19 cellular contexts compared by ENCODE assay signal in the genomic region with DNA sequence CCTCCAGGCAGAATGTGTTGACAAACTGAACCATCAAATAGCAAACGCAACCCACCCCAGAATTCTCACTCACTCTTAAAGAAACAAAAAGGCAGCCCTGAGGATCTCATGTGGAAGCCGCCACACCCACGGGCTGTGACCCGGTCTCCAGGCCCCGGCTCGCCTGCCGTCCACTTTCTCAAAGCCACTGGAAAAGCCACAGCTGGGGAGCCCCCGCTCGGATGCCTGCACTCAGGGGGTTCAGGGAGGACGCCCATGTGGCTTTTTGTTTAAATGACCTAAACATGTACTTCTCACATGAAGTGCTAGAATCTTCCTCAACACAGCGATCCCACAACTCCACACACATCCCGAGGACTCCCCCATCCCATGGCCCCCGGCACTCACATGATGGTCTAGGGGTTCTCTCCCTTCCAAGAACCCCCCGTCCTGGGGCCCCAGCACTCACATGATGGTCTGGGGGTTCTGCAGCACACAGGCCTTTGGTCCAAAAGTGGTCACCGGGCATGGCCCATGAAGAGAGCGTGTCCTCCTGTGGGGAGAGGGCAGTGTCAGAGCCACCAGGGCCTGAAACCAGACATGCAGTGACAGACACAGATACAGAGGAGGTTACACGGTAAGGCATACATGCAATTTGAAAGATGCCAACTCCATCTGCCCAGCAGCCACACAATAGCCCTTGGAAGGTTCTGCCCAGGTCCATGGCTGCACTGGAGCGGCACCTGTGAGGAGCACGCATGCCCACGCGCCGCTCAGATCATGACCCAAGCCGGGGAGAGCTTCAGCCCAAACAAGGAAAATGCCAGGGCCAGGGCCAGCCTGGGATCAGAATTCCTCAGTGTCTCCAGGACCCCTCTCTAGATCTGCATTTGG. TPM values are rescaled to one million over a fixed set of nuclear protein-coding genes. Genes with fewer than 3 reads are reported as not detected.
A peak's percentile ranks its signal among the peaks of the same experiment; 100 is the strongest.
DNase-seq lines count a peak whose midpoint lies in the region; ATAC-seq, FAIRE-seq and TF ChIP-seq lines count a peak whose summit lies in the region.
"Had no signal": no experiment of that assay in that cellular context is flagged by ENCODE, and none has a peak within 500 bp of the region (broad histone marks: within the 10 kb centered on the region; RNA-seq: fewer than 3 reads in every experiment).

No MANE protein-coding gene starts in this region.

- H3K36me3 Mint-ChIP-seq in activated T-cell treated with anti-CD3 and anti-CD28 coated beads, Interleukin-2, amount 50 U/mL, for 24 hours (ENCODE audit: low read depth) = peaks cover 87% of the 10 kb centered on the region

- peak overlapping the region; percentile 81; the same call in 1 of the 2 replicates for H3K27ac ChIP-seq in 22Rv1
- peak overlapping the region; percentile 60 for H3K27ac ChIP-seq in OCI-LY7 (ENCODE audit: low read depth, low read length, poor library complexity, severe bottlenecking)
- no peak overlapping the region for H3K27ac ChIP-seq in mesendoderm (ENCODE audit: low read depth, low read length)

- H3K4me1 ChIP-seq in OCI-LY7 (ENCODE audit: insufficient read depth, low read length, poor library complexity, severe bottlenecking) (peaks cover 22% of the 10 kb centered on the region), mesendoderm (ENCODE audit: control insufficient read depth, low read depth, low read length) (no peaks in the 10 kb centered on the region)

- H3K4me2 ChIP-seq in OCI-LY7 (ENCODE audit: low read length) = no peak overlapping the region
- no peak overlapping the region for H3K4me2 ChIP-seq in mesendoderm (ENCODE audit: low read length)

- FAIRE-seq in bronchial epithelial cell (lab: Jason Lieb, UNC) = peak; percentile 66
- FAIRE-seq: D721Med had no signal

- H2AK5ac ChIP-seq in mesendoderm (ENCODE audit: low read length) = no peak overlapping the region

- H3K56ac ChIP-seq in mesendoderm (ENCODE audit: low read length) = no peak overlapping the region

- no peak overlapping the region for H2BK5ac ChIP-seq in mesendoderm (ENCODE audit: low read length)

- WGBS in mesendoderm (ENCODE audit: extremely low coverage, insufficient coverage, low lambda C conversion rate) = no CpG with 5 or more reads among the region's 23 CpGs

- ATAC-seq in omental fat pad (ENCODE audit: low FRiP score) = no peak
- ATAC-seq in GM18873 (IDR thresholded peaks at IDR 0.05; ENCODE audit: low FRiP score, unreplicated experiment) = no peak
- ATAC-seq: Panc1 had no signal

- H2AFZ ChIP-seq in OCI-LY7 (ENCODE audit: low read length) = no peak overlapping the region

- no peak overlapping the region for H3K4me3 Mint-ChIP-seq in activated T-cell treated with anti-CD3 and anti-CD28 coated beads, Interleukin-2, amount 50 U/mL, for 24 hours
- H3K4me3 Mint-ChIP-seq: CD4-positive, alpha-beta memory T cell had no signal

- no peak overlapping the region for H3K4ac ChIP-seq in mesendoderm (ENCODE audit: low read depth, low read length)

- TF ChIP-seq CTCF in 22Rv1 (IDR thresholded peaks at IDR 0.05) (no peak), OCI-LY7 (conservative IDR thresholded peaks at IDR 0.05; ENCODE audit: low read length) (no peak), bronchial epithelial cell (IDR thresholded peaks at IDR 0.05; ENCODE audit: insufficient read depth, low read length, severe bottlenecking) (no peak), omental fat pad (IDR thresholded peaks at IDR 0.05) (no peak)

- H3K27me3 ChIP-seq in bronchial epithelial cell (ENCODE audit: control insufficient read depth, insufficient read depth, low read length) (no peaks in the 10 kb centered on the region), mesendoderm (ENCODE audit: insufficient read depth, low read length, poor library complexity) (no peaks in the 10 kb centered on the region)

- no peak overlapping the region for H3K4me3 ChIP-seq in OCI-LY7 (ENCODE audit: low read depth, low read length, poor library complexity, severe bottlenecking)
- no peak overlapping the region for H3K4me3 ChIP-seq in bronchial epithelial cell (ENCODE audit: low read depth, low read length)
- no peak overlapping the region for H3K4me3 ChIP-seq in mesendoderm (ENCODE audit: low read length)

- H2BK120ac ChIP-seq in mesendoderm (ENCODE audit: low read depth, low read length) = no peak overlapping the region

- no peak overlapping the region for H4K5ac ChIP-seq in mesendoderm (ENCODE audit: low read length)

- peaks cover 4% of the 10 kb centered on the region for H3K79me1 ChIP-seq in mesendoderm (ENCODE audit: low read length)

- no peak overlapping the region for H2BK15ac ChIP-seq in mesendoderm (replicated peaks; ENCODE audit: low read depth)

- H3K79me2 ChIP-seq in OCI-LY7 (ENCODE audit: insufficient read depth, low read depth, low read length) = peaks cover 65% of the 10 kb centered on the region
- H3K79me2 ChIP-seq in mesendoderm (ENCODE audit: control insufficient read depth, insufficient read depth, low read length) = peaks cover 2% of the 10 kb centered on the region

- H3K9me3 Mint-ChIP-seq in activated T-cell treated with anti-CD3 and anti-CD28 coated beads, Interleukin-2, amount 50 U/mL, for 24 hours = no peaks in the 10 kb centered on the region

- H3K27me3 Mint-ChIP-seq in activated T-cell treated with anti-CD3 and anti-CD28 coated beads, Interleukin-2, amount 50 U/mL, for 24 hours = no peaks in the 10 kb centered on the region
- H3K27me3 Mint-ChIP-seq: CD4-positive, alpha-beta memory T cell had no signal

- H3K18ac ChIP-seq in mesendoderm (ENCODE audit: low read length) = no peak overlapping the region

- no peaks in the 10 kb centered on the region for H3K9me3 ChIP-seq in OCI-LY7 (ENCODE audit: low read length)

- POLR2A ChIA-PET in OCI-LY7 (lab: Charles Lee) = no interaction called here

- no peaks in the 10 kb centered on the region for H3K4me1 Mint-ChIP-seq in activated T-cell treated with anti-CD3 and anti-CD28 coated beads, Interleukin-2, amount 50 U/mL, for 24 hours (ENCODE audit: low read depth)

- H4K20me1 ChIP-seq in OCI-LY7 (ENCODE audit: insufficient read depth, low read length) = peaks cover 13% of the 10 kb centered on the region; the same call in 1 of the 2 replicates

- DNase-seq in OCI-LY7 (ENCODE audit: low spot score) (no peak), bronchial epithelial cell (ENCODE audit: low read depth) (no peak), omental fat pad (ENCODE audit: low spot score) (peak; percentile 14), mesendoderm (no peak)
- no peak for DNase-seq in activated T-cell treated with anti-CD3 and anti-CD28 coated beads, Interleukin-2, amount 50 U/mL, for 24 hours
- DNase-seq: AML-193; CD4-positive, alpha-beta memory T cell; GF-D8; MM.1S; NCI-H1105 treated with DMSO at 0.1 percent for 48 hours; NCI-H187 treated with DMSO at 0.1 percent for 48 hours; NCI-H2171; NCI-H446 treated with DMSO at 0.1 percent for 48 hours; NCI-H748 treated with DMSO at 0.1 percent for 48 hours; SIG-M5 had no signal

- H3K9me2 ChIP-seq in OCI-LY7 (ENCODE audit: insufficient read depth, low read length) = no peaks in the 10 kb centered on the region

- no peak overlapping the region for H3K9ac ChIP-seq in mesendoderm (ENCODE audit: low read length)

- CTCF ChIA-PET in OCI-LY7 (lab: Charles Lee; ENCODE audit: unreplicated experiment) = no interaction called here

- peaks cover 95% of the 10 kb centered on the region for H3K36me3 ChIP-seq in OCI-LY7 (ENCODE audit: insufficient read depth, low read length)
- peaks cover 26% of the 10 kb centered on the region for H3K36me3 ChIP-seq in bronchial epithelial cell (ENCODE audit: control insufficient read depth, insufficient read depth, low read length)
- H3K36me3 ChIP-seq in mesendoderm (ENCODE audit: control insufficient read depth, insufficient read depth, low read length) = no peaks in the 10 kb centered on the region

- H4K8ac ChIP-seq in mesendoderm (ENCODE audit: low read depth, low read length) = no peak overlapping the region

- no TSS peak for BruUV-seq in OCI-LY7 (replicated peaks; lab: Mats Ljungman, UMichigan)

- H3K27ac Mint-ChIP-seq in activated T-cell treated with anti-CD3 and anti-CD28 coated beads, Interleukin-2, amount 50 U/mL, for 24 hours = no peak overlapping the region

- H3K23ac ChIP-seq in mesendoderm (ENCODE audit: low read length) = no peak overlapping the region

- intact Hi-C loops in OCI-LY7 (cut with micrococcal nuclease; ENCODE audit: unreplicated experiment) = no loop called here

RNA-seq across cellular contexts. Expression of gene NADK, which starts 16.5 kb away (rescaled TPM):
- 144 and 156 TPM in 2 replicates for total RNA-seq in OCI-LY7 (2014; rRNA removed; shearing (Covaris generic))
- 173 and 184 TPM in 2 replicates for total RNA-seq in OCI-LY7 (2022)
- 41.6 and 51.0 TPM in 2 replicates for total RNA-seq in bronchial epithelial cell
- total RNA-seq in omental fat pad = 100 to 1,000 TPM in 3 of 4 donors, 10 to 100 TPM in 1; 97.2 to 136 (median 114) TPM
- polyA plus RNA-seq in mesendoderm (2013, experiment 1 of 2) = 30.6 TPM
- 32.5 TPM for polyA plus RNA-seq in mesendoderm (2013, experiment 2 of 2)

RNA-seq across cellular contexts. Expression of gene CDK11A, which starts 37.6 kb away (rescaled TPM):
- 50.9 and 66.1 TPM in 2 replicates for total RNA-seq in OCI-LY7 (2014; rRNA removed; shearing (Covaris generic))
- 90.5 and 92.1 TPM in 2 replicates for total RNA-seq in OCI-LY7 (2022)
- 4.2 and 10.6 TPM in 2 replicates for total RNA-seq in bronchial epithelial cell
- 10 to 100 TPM; 25.0 to 77.7 (median 39.0) TPM for total RNA-seq in omental fat pad
- 23.7 TPM for polyA plus RNA-seq in mesendoderm (2013, experiment 1 of 2)
- polyA plus RNA-seq in mesendoderm (2013, experiment 2 of 2) = 25.4 TPM
